Comparison of ENCODE assay signal across 1 cellular context in genomic region chr12:116358850-116359761, GRCh38.
TF ChIP-seq lines count a peak whose summit lies in the region.

No MANE protein-coding gene starts in this region.

TF ChIP-seq in HepG2, 621 proteins besides CTCF, POLR2A, EP300 and RAD21 (continued from another document and continues in another):
- peak; percentile 43; the same call in 1 of the 2 replicates for TF ChIP-seq MED1 (CRISPR knock-in tag; IDR thresholded peaks at IDR 0.05)
- TF ChIP-seq ZNF644 (CRISPR knock-in tag; IDR thresholded peaks at IDR 0.05; ENCODE audit: low read depth) = peak; percentile 83
- peak; percentile 24; the same call in 1 of the 2 replicates for TF ChIP-seq HOMEZ (CRISPR knock-in tag; IDR thresholded peaks at IDR 0.05; ENCODE audit: low read depth)
- no peak for TF ChIP-seq ZNF460 (CRISPR knock-in tag; IDR thresholded peaks at IDR 0.05; ENCODE audit: borderline replicate concordance)
- peak; percentile 89 for TF ChIP-seq ZNF646 (CRISPR knock-in tag; IDR thresholded peaks at IDR 0.05)
- TF ChIP-seq LCORL (IDR thresholded peaks at IDR 0.05) = no peak
- peak; percentile 55; the same call in 1 of the 2 replicates for TF ChIP-seq LCORL (CRISPR knock-in tag; IDR thresholded peaks at IDR 0.05)
- TF ChIP-seq ZNF770 (CRISPR knock-in tag; IDR thresholded peaks at IDR 0.05) = peak; percentile 47
- no peak for TF ChIP-seq CHD2 (IDR thresholded peaks at IDR 0.05; ENCODE audit: low read depth, low read length)
- no peak for TF ChIP-seq ZNF619 (CRISPR knock-in tag; IDR thresholded peaks at IDR 0.05)
- TF ChIP-seq SPEN (CRISPR knock-in tag; IDR thresholded peaks at IDR 0.05; ENCODE audit: low read depth) = 0 out of 2 replicates have a peak, but pooled peaks have one; percentile 10
- TF ChIP-seq CREM (IDR thresholded peaks at IDR 0.05) = peak; percentile 81
- no peak for TF ChIP-seq CREM (CRISPR knock-in tag; IDR thresholded peaks at IDR 0.05)
- 0 out of 2 replicates have a peak, but pooled peaks have one; percentile 40 for TF ChIP-seq ZNF264 (CRISPR knock-in tag; IDR thresholded peaks at IDR 0.05)
- peak; percentile 24; the same call in 1 of the 2 replicates for TF ChIP-seq PHF8 (CRISPR knock-in tag; IDR thresholded peaks at IDR 0.05)
- 0 out of 2 replicates have a peak, but pooled peaks have one; percentile 48 for TF ChIP-seq ZNF691 (CRISPR knock-in tag; IDR thresholded peaks at IDR 0.05; ENCODE audit: borderline replicate concordance, low read depth)
- TF ChIP-seq MIER3 (CRISPR knock-in tag; IDR thresholded peaks at IDR 0.05; ENCODE audit: borderline replicate concordance) = peak; percentile 31; the same call in 1 of the 2 replicates
- no peak for TF ChIP-seq NR2F6 (IDR thresholded peaks at IDR 0.05)
- peak; percentile 39; the same call in 1 of the 2 replicates for TF ChIP-seq NR2F6 (CRISPR knock-in tag; IDR thresholded peaks at IDR 0.05)
- TF ChIP-seq RAD51 (IDR thresholded peaks at IDR 0.05; ENCODE audit: borderline replicate concordance) = no peak
- TF ChIP-seq RNF219 (CRISPR knock-in tag; IDR thresholded peaks at IDR 0.05) = 0 out of 2 replicates have a peak, but pooled peaks have one; percentile 35
- TF ChIP-seq, protein P1, sequence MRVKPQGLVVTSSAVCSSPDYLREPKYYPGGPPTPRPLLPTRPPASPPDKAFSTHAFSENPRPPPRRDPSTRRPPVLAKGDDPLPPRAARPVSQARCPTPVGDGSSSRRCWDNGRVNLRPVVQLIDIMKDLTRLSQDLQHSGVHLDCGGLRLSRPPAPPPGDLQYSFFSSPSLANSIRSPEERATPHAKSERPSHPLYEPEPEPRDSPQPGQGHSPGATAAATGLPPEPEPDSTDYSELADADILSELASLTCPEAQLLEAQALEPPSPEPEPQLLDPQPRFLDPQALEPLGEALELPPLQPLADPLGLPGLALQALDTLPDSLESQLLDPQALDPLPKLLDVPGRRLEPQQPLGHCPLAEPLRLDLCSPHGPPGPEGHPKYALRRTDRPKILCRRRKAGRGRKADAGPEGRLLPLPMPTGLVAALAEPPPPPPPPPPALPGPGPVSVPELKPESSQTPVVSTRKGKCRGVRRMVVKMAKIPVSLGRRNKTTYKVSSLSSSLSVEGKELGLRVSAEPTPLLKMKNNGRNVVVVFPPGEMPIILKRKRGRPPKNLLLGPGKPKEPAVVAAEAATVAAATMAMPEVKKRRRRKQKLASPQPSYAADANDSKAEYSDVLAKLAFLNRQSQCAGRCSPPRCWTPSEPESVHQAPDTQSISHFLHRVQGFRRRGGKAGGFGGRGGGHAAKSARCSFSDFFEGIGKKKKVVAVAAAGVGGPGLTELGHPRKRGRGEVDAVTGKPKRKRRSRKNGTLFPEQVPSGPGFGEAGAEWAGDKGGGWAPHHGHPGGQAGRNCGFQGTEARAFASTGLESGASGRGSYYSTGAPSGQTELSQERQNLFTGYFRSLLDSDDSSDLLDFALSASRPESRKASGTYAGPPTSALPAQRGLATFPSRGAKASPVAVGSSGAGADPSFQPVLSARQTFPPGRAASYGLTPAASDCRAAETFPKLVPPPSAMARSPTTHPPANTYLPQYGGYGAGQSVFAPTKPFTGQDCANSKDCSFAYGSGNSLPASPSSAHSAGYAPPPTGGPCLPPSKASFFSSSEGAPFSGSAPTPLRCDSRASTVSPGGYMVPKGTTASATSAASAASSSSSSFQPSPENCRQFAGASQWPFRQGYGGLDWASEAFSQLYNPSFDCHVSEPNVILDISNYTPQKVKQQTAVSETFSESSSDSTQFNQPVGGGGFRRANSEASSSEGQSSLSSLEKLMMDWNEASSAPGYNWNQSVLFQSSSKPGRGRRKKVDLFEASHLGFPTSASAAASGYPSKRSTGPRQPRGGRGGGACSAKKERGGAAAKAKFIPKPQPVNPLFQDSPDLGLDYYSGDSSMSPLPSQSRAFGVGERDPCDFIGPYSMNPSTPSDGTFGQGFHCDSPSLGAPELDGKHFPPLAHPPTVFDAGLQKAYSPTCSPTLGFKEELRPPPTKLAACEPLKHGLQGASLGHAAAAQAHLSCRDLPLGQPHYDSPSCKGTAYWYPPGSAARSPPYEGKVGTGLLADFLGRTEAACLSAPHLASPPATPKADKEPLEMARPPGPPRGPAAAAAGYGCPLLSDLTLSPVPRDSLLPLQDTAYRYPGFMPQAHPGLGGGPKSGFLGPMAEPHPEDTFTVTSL (CRISPR knock-in tag; IDR thresholded peaks at IDR 0.05; ENCODE audit: borderline replicate concordance) = peak; percentile 25; the same call in 1 of the 2 replicates
- peak; percentile 38 for TF ChIP-seq TEAD3 (CRISPR knock-in tag; optimal IDR thresholded peaks at IDR 0.05; ENCODE audit: borderline replicate concordance)
- TF ChIP-seq RFXAP (CRISPR knock-in tag; IDR thresholded peaks at IDR 0.05; ENCODE audit: borderline replicate concordance) = peak; percentile 59; the same call in 1 of the 2 replicates
- TF ChIP-seq HNF1A (IDR thresholded peaks at IDR 0.05; ENCODE audit: low read depth) = no peak
- TF ChIP-seq HNF1A (CRISPR knock-in tag; IDR thresholded peaks at IDR 0.05; ENCODE audit: borderline replicate concordance) = 0 out of 2 replicates have a peak, but pooled peaks have one; percentile 18
- 0 out of 2 replicates have a peak, but pooled peaks have one; percentile 37 for TF ChIP-seq ZMYM3 (CRISPR knock-in tag; IDR thresholded peaks at IDR 0.05)
- peak; percentile 46 for TF ChIP-seq RARA (CRISPR knock-in tag; IDR thresholded peaks at IDR 0.05)
- peak; percentile 35; the same call in 1 of the 2 replicates for TF ChIP-seq HMG20A (CRISPR knock-in tag; IDR thresholded peaks at IDR 0.05; ENCODE audit: borderline replicate concordance)
- peak; percentile 84 for TF ChIP-seq ATF1 (CRISPR knock-in tag; IDR thresholded peaks at IDR 0.05)
- TF ChIP-seq SNAPC2 (CRISPR knock-in tag; IDR thresholded peaks at IDR 0.05) = peak; percentile 86; the same call in 1 of the 2 replicates
